In genomic region chr1:155192346-155193274, GRCh38 we compare ENCODE assay signal across 8 cellular contexts. TPM values are rescaled to one million over a fixed set of nuclear protein-coding genes. Genes with fewer than 3 reads are reported as not detected.
DNase-seq lines count a peak whose midpoint lies in the region; ATAC-seq and TF ChIP-seq lines count a peak whose summit lies in the region.

No MANE protein-coding gene starts in this region.

- H3K9me3 ChIP-seq in PC-9 (ENCODE audit: insufficient read depth, low read depth): no peaks in the 10 kb centered on the region
- no peaks in the 10 kb centered on the region for H3K9me3 ChIP-seq in mononuclear cell (ENCODE audit: low read depth, low read length)
- no peaks in the 10 kb centered on the region for H3K9me3 ChIP-seq in transverse colon

- no peak for ATAC-seq in HG03139 (IDR thresholded peaks at IDR 0.05; ENCODE audit: unreplicated experiment)

- DNase-seq in activated CD4-positive, alpha-beta T cell treated with anti-CD3 and anti-CD28 coated beads for 4 hours: peak; percentile 42 to 57
- no peak for DNase-seq in activated CD4-positive, alpha-beta T cell treated with anti-CD3 and anti-CD28 coated beads for 1 hour
- DNase-seq in PC-9 (peak; percentile 51 to 82), coronary artery (ENCODE audit: low spot score) (no peak), transverse colon (peak; percentile 85), HPDE6-E6E7 (ENCODE audit: extremely low spot score) (no peak)

- 32% methylated on average over 19 of the region's 20 CpGs; no CpG with 5 or more reads in 1 of the 2 donors for WGBS in transverse colon (ENCODE audit: low coverage in 1 of 2), 2 donors

- no peaks in the 10 kb centered on the region for H3K9me2 ChIP-seq in PC-9 (ENCODE audit: insufficient read depth)

- peaks cover 21% of the 10 kb centered on the region; the same call in 1 of the 2 replicates for H3F3A ChIP-seq in PC-9 (ENCODE audit: insufficient read depth, low read depth)

- no peaks in the 10 kb centered on the region for H3K27me3 ChIP-seq in PC-9 (ENCODE audit: insufficient read depth, low read depth)
- no peaks in the 10 kb centered on the region for H3K27me3 ChIP-seq in mononuclear cell (ENCODE audit: insufficient read depth, low read length)
- H3K27me3 ChIP-seq in transverse colon: no peaks in the 10 kb centered on the region

- TF ChIP-seq CTCF in PC-9 (conservative IDR thresholded peaks at IDR 0.05) (no peak), coronary artery (IDR thresholded peaks at IDR 0.05) (no peak), transverse colon (IDR thresholded peaks at IDR 0.05) (no peak)

- intact Hi-C loops in PC-9 (cut with micrococcal nuclease; ENCODE audit: unreplicated experiment) (loop anchor here (2.0 to 5.0 kb wide), 3 partner anchors 16 to 130 kb away; partner anchors contain the start of gene RUSC1), transverse colon (cut with DNase I; ENCODE audit: low total_unique reads) (no loop called here)

- peak; percentile 85 for TF ChIP-seq POLR2A in transverse colon (IDR thresholded peaks at IDR 0.05)

- POLR2A ChIA-PET in PC-9 (lab: Charles Lee; ENCODE audit: unreplicated experiment): interaction anchor here (0.6 to 2.5 kb wide), 8 partner anchors 7 to 953 kb away, joined by 3 to 17 read pairs (median 4); partner anchors contain the start of genes CLK2 and KRTCAP2

- CTCF ChIA-PET in PC-9 (lab: Charles Lee): interaction anchor here (0.5 to 2.7 kb wide), 6 partner anchors 8 to 1583 kb away, joined by 3 to 15 read pairs (median 7); partner anchors contain the start of genes KRTCAP2 and TRIM46

- no peaks in the 10 kb centered on the region for H3K79me2 ChIP-seq in PC-9 (ENCODE audit: low read depth)

- peak overlapping the region; percentile 95 for H3K4me2 ChIP-seq in PC-9

- peak overlapping the region; percentile 73 for H3K4me3 ChIP-seq in PC-9
- peak overlapping the region; percentile 71 for H3K4me3 ChIP-seq in coronary artery
- peak overlapping the region; percentile 9 for H3K4me3 ChIP-seq in mononuclear cell (ENCODE audit: low read length)
- peak overlapping the region; percentile 7 to 58 (median 40) for H3K4me3 ChIP-seq in transverse colon

- H3K27ac ChIP-seq in PC-9 (peak overlapping the region; percentile 59), coronary artery (peak overlapping the region; percentile 81 to 94), transverse colon (peak overlapping the region; percentile 92 to 98 (median 95))

- BruUV-seq in PC-9 (replicated peaks; lab: Mats Ljungman, UMichigan): TSS peak; percentile 21

- peak overlapping the region; percentile 77 for H2AFZ ChIP-seq in PC-9

- H3K36me3 ChIP-seq in PC-9 (ENCODE audit: low read depth): no peaks in the 10 kb centered on the region
- no peaks in the 10 kb centered on the region for H3K36me3 ChIP-seq in transverse colon

- in situ Hi-C loops in transverse colon (cut with MboI; ENCODE audit: low pct_ligation_motif_present in 1 of 4, low pct_unique_long_range_greater_than_20kb in 1 of 4, low sequenced_read_pairs in 3 of 4): no loop called here

- peaks cover 14% of the 10 kb centered on the region for H3K4me1 ChIP-seq in PC-9 (replicated peaks; ENCODE audit: insufficient read depth)
- peaks cover 27% of the 10 kb centered on the region for H3K4me1 ChIP-seq in mononuclear cell (ENCODE audit: insufficient read depth, low read length)
- H3K4me1 ChIP-seq in transverse colon: peaks cover 10 to 45% (median 32%) of the 10 kb centered on the region in 4 donors

- no peak for TF ChIP-seq EP300 in transverse colon (IDR thresholded peaks at IDR 0.05; ENCODE audit: low read depth)

- H4K20me1 ChIP-seq in PC-9 (ENCODE audit: insufficient read depth): no peaks in the 10 kb centered on the region

RNA-seq across cellular contexts. Expression of gene THBS3, which starts 15.1 kb away (rescaled TPM):
- total RNA-seq in PC-9 (2021) (45.4 and 58.8 TPM in 2 replicates), mononuclear cell (8.0 TPM), transverse colon (10 to 100 TPM; 19.2 to 37.8 (median 27.0) TPM)

RNA-seq across cellular contexts. Expression of gene MTX1, which starts 15.9 kb away (rescaled TPM):
- 56.1 and 68.9 TPM in 2 replicates for total RNA-seq in PC-9 (2021)
- 16.1 TPM for total RNA-seq in mononuclear cell
- total RNA-seq in transverse colon: 10 to 100 TPM; 24.3 to 64.0 (median 46.0) TPM

RNA-seq across cellular contexts. Expression of gene TRIM46, which starts 19.0 kb away (rescaled TPM):
- 6.0 and 6.2 TPM in 2 replicates for total RNA-seq in PC-9 (2021)
- 0.52 TPM for total RNA-seq in mononuclear cell
- under 1 TPM in 2 of 4 donors, not detected in 2; 0.41 to 0.48 TPM for total RNA-seq in transverse colon

RNA-seq across cellular contexts. Expression of gene KRTCAP2, which starts 19.5 kb away (rescaled TPM):
- total RNA-seq in PC-9 (2021): 112 and 156 TPM in 2 replicates
- 62.0 TPM for total RNA-seq in mononuclear cell
- 100 to 1,000 TPM; 106 to 240 (median 131) TPM for total RNA-seq in transverse colon

RNA-seq across cellular contexts. Expression of gene DPM3, which starts 52.3 kb away (rescaled TPM):
- total RNA-seq in PC-9 (2021) (83.7 and 127 TPM in 2 replicates), mononuclear cell (14.0 TPM), transverse colon (100 to 1,000 TPM in 1 of 4 donors, 10 to 100 TPM in 2, 1 to 10 TPM in 1; 7.2 to 130 (median 62.6) TPM)

Comparison
In these comparisons a context has a peak if more than half of its experiments do, and no peak if none do; other contexts are left out.
1. DNase-seq: peak in activated CD4-positive, alpha-beta T cell treated with anti-CD3 and anti-CD28 coated beads for 4 hours (2 of 2), PC-9 (2 of 2) and transverse colon (single experiment); none in activated CD4-positive, alpha-beta T cell treated with anti-CD3 and anti-CD28 coated beads for 1 hour (single experiment), coronary artery (single experiment) and HPDE6-E6E7 (single experiment).
2. H3K4me3 ChIP-seq: peak in every context shown above with its lines; median percentile 73 in PC-9; 71 in coronary artery; 40 in transverse colon; 9 in mononuclear cell.
3. Peak in every context shown above with its lines, with median percentiles within 50 percentile points of each other: H3K27ac ChIP-seq.